In the genomic region with DNA sequence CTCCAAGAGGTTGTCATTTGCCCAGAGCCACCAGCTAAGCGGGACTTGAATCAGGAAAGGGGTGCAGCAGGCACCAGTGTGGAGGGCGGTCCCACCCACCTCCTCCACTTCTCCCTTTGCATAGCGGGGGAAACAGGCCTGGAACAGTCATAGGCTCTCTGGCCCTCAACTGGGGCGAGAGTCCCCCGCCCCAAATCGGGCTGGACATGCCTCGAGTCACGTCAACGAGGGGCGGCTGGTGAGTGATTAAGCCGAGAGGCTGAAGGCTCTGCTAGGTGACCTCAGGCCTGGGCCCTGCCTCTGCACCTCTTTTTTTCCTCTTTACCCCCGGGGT, we compare ENCODE assay signal across 8 cellular contexts.
DNase-seq lines count a peak whose midpoint lies in the region; ATAC-seq lines count a peak whose summit lies in the region.

No MANE protein-coding gene starts in this region.

- H3K36me3 ChIP-seq in BLaER1 = peaks cover 79% of the 10 kb centered on the region
- peaks cover 21% of the 10 kb centered on the region for H3K36me3 ChIP-seq in adipocyte (ENCODE audit: control insufficient read depth, insufficient read depth, low read length, severe bottlenecking)
- peaks cover 14% of the 10 kb centered on the region for H3K36me3 ChIP-seq in iPS-15b (ENCODE audit: control insufficient read depth, insufficient read depth, low read length)

- H3K9me3 ChIP-seq in BLaER1 = no peaks in the 10 kb centered on the region
- H3K9me3 ChIP-seq in adipocyte (ENCODE audit: control insufficient read depth, low read length) = no peaks in the 10 kb centered on the region
- no peaks in the 10 kb centered on the region for H3K9me3 ChIP-seq in iPS-15b (ENCODE audit: control insufficient read depth, insufficient read depth, low read length)

- peak overlapping the region; percentile 67 for H3K4me3 ChIP-seq in BLaER1
- peak overlapping the region; percentile 85 for H3K4me3 ChIP-seq in adipocyte (ENCODE audit: low read length)
- H3K4me3 ChIP-seq in iPS-15b (ENCODE audit: low read depth, low read length) = peak overlapping the region; percentile 48

- peak overlapping the region; percentile 90 for H3K4me2 ChIP-seq in BLaER1

- DNase-seq in adipocyte (ENCODE audit: low read depth) (no peak), HK-2 (ENCODE audit: unreplicated experiment) (no peak), COLO829 (ENCODE audit: low spot score) (no peak)
- no peak for DNase-seq in activated CD8-positive, alpha-beta memory T cell treated with anti-CD3 and anti-CD28 coated beads, Interleukin-2, amount 50 U/mL, for 48 hours

- H3K9me3 Mint-ChIP-seq in stimulated activated naive CD8-positive, alpha-beta T cell treated with anti-CD3 and anti-CD28 coated beads, Interleukin-15, Interleukin-2, amounts not matched to agents 100 ng/mL and 50 ng/mL, for 24 hours = no peaks in the 10 kb centered on the region

- peak overlapping the region; percentile 87 for H3K4me3 Mint-ChIP-seq in stimulated activated naive CD8-positive, alpha-beta T cell treated with anti-CD3 and anti-CD28 coated beads, Interleukin-15, Interleukin-2, amounts not matched to agents 100 ng/mL and 50 ng/mL, for 24 hours

- H3K36me3 Mint-ChIP-seq in stimulated activated naive CD8-positive, alpha-beta T cell treated with anti-CD3 and anti-CD28 coated beads, Interleukin-15, Interleukin-2, amounts not matched to agents 100 ng/mL and 50 ng/mL, for 24 hours (ENCODE audit: low read depth) = peaks cover 18% of the 10 kb centered on the region

- H3K27ac Mint-ChIP-seq in stimulated activated naive CD8-positive, alpha-beta T cell treated with anti-CD3 and anti-CD28 coated beads, Interleukin-15, Interleukin-2, amounts not matched to agents 100 ng/mL and 50 ng/mL, for 24 hours = peak overlapping the region; percentile 91

- H4K20me1 ChIP-seq in BLaER1 = peaks cover 63% of the 10 kb centered on the region

- H3K27me3 ChIP-seq in BLaER1 (no peaks in the 10 kb centered on the region), adipocyte (replicated peaks; ENCODE audit: control insufficient read depth, insufficient read depth, low read length) (no peaks in the 10 kb centered on the region), iPS-15b (ENCODE audit: control insufficient read depth, insufficient read depth, low read length) (no peaks in the 10 kb centered on the region)

- H3K4me1 Mint-ChIP-seq in stimulated activated naive CD8-positive, alpha-beta T cell treated with anti-CD3 and anti-CD28 coated beads, Interleukin-15, Interleukin-2, amounts not matched to agents 100 ng/mL and 50 ng/mL, for 24 hours (ENCODE audit: low read depth) = peaks cover 39% of the 10 kb centered on the region

- ATAC-seq in HG02759 (IDR thresholded peaks at IDR 0.05; ENCODE audit: unreplicated experiment) = peak; percentile 2

- H3K4me1 ChIP-seq in BLaER1 = peaks cover 44% of the 10 kb centered on the region
- peaks cover 21% of the 10 kb centered on the region for H3K4me1 ChIP-seq in adipocyte (ENCODE audit: control insufficient read depth, insufficient read depth, low read length)
- peaks cover 3% of the 10 kb centered on the region for H3K4me1 ChIP-seq in iPS-15b (ENCODE audit: control insufficient read depth, insufficient read depth, low read length)

- H3K9ac ChIP-seq in BLaER1 (peak overlapping the region; percentile 67), adipocyte (ENCODE audit: low read length) (peak overlapping the region; percentile 86), iPS-15b (ENCODE audit: low read depth, low read length) (no peak overlapping the region)

- no peaks in the 10 kb centered on the region for H3K27me3 Mint-ChIP-seq in stimulated activated naive CD8-positive, alpha-beta T cell treated with anti-CD3 and anti-CD28 coated beads, Interleukin-15, Interleukin-2, amounts not matched to agents 100 ng/mL and 50 ng/mL, for 24 hours

- no peak overlapping the region for H3K27ac ChIP-seq in BLaER1
